ENCODE assay signal across 22 cellular contexts in genomic region chr2:195932-196331, GRCh38.
"Had no signal": no experiment of that assay in that cellular context is flagged by ENCODE, and none has a peak within 500 bp of the region (broad histone marks: within the 10 kb centered on the region; RNA-seq: fewer than 3 reads in every experiment).

No MANE protein-coding gene starts in this region.

- ATAC-seq: esophagus mucosa; gastroesophageal sphincter; left lobe of liver; naive thymus-derived CD4-positive, alpha-beta T cell; psoas muscle; sciatic nerve had no signal

- H3K9ac ChIP-seq: parathyroid adenoma had no signal

- H3K27me3 Mint-ChIP-seq: naive thymus-derived CD4-positive, alpha-beta T cell had no signal

- H3K27me3 ChIP-seq: dorsolateral prefrontal cortex, gastroesophageal sphincter, spleen, thyroid gland, upper lobe of left lung, uterus had no signal

- H3K9me3 ChIP-seq: gastroesophageal sphincter, psoas muscle, thyroid gland, upper lobe of left lung, uterus had no signal

- H3K36me3 ChIP-seq: gastroesophageal sphincter, spleen, thyroid gland, upper lobe of left lung, uterus had no signal

- H3K4me1 ChIP-seq: gastroesophageal sphincter, parathyroid adenoma, psoas muscle, thyroid gland, uterus had no signal

- H3K9me3 Mint-ChIP-seq: naive thymus-derived CD4-positive, alpha-beta T cell had no signal

- H3K4me3 Mint-ChIP-seq: naive thymus-derived CD4-positive, alpha-beta T cell had no signal

- H2AFZ ChIP-seq: parathyroid adenoma had no signal

- H3K36me3 Mint-ChIP-seq: naive thymus-derived CD4-positive, alpha-beta T cell had no signal

- DNase-seq: cortex of kidney; dorsolateral prefrontal cortex; effector CD8-positive, alpha-beta T cell; foreskin fibroblast; glutamatergic neuron; islet precursor cell; mammary epithelial cell; naive thymus-derived CD4-positive, alpha-beta T cell; psoas muscle; retina; spleen; stimulated activated CD4-positive, alpha-beta T cell treated with anti-CD3 and anti-CD28 coated beads, Interleukin-2, amount 100 ng/mL, for 24 hours; stimulated activated CD4-positive, alpha-beta T cell treated with anti-CD3 and anti-CD28 coated beads, Interleukin-4, amount 100 ng/mL, for 4 hours; stimulated activated naive CD4-positive, alpha-beta T cell treated with Interleukin-2 at 50 U/mL for 16 hours; thyroid gland; uterus had no signal

- H3K4me3 ChIP-seq: dorsolateral prefrontal cortex, gastroesophageal sphincter, psoas muscle, spleen, thyroid gland, upper lobe of left lung, uterus had no signal

- H3K27ac ChIP-seq: gastroesophageal sphincter, parathyroid adenoma, psoas muscle, spleen, thyroid gland, upper lobe of left lung, uterus had no signal
